Comparison of ENCODE assay signal across 8 cellular contexts in genomic region chr6:111874030-111874425, GRCh38. TPM values are rescaled to one million over a fixed set of nuclear protein-coding genes. Genes with fewer than 3 reads are reported as not detected.
A peak's percentile ranks its signal among the peaks of the same experiment; 100 is the strongest.
DNase-seq lines count a peak whose midpoint lies in the region; ATAC-seq and TF ChIP-seq lines count a peak whose summit lies in the region.

No MANE protein-coding gene starts in this region.

- no peaks in the 10 kb centered on the region for H3K36me3 Mint-ChIP-seq in osteocyte (ENCODE audit: unreplicated experiment)

- H3K4me3 Mint-ChIP-seq in osteocyte (ENCODE audit: unreplicated experiment) = peak overlapping the region; percentile 94

- peak overlapping the region; percentile 90 for H3K27ac ChIP-seq in effector memory CD4-positive, alpha-beta T cell (ENCODE audit: insufficient read depth, low read length, poor library complexity, severe bottlenecking)

- no peaks in the 10 kb centered on the region for H3K9me3 ChIP-seq in effector memory CD4-positive, alpha-beta T cell (ENCODE audit: control insufficient read depth, low read length)

- no peak for TF ChIP-seq CTCF in osteocyte (IDR thresholded peaks at IDR 0.05)

- H3K27me3 Mint-ChIP-seq in osteocyte (ENCODE audit: unreplicated experiment) = no peaks in the 10 kb centered on the region

- H3K27me3 ChIP-seq in effector memory CD4-positive, alpha-beta T cell (replicated peaks; ENCODE audit: control insufficient read depth, insufficient read depth, low read length, poor library complexity, severe bottlenecking) = no peaks in the 10 kb centered on the region

- H3K4me3 ChIP-seq in effector memory CD4-positive, alpha-beta T cell (ENCODE audit: insufficient read depth, low read depth, low read length, poor library complexity, severe bottlenecking) = peak overlapping the region; percentile 99

- H3K4me1 Mint-ChIP-seq in osteocyte (ENCODE audit: unreplicated experiment) = peaks cover 33% of the 10 kb centered on the region

- no peaks in the 10 kb centered on the region for H3K36me3 ChIP-seq in effector memory CD4-positive, alpha-beta T cell (ENCODE audit: control insufficient read depth, insufficient read depth, low read length)

- H3K9me3 Mint-ChIP-seq in osteocyte (ENCODE audit: unreplicated experiment) = no peaks in the 10 kb centered on the region

- no peak for ATAC-seq in HG03354 (IDR thresholded peaks at IDR 0.05; ENCODE audit: poor library complexity, severe bottlenecking, unreplicated experiment)

- DNase-seq in activated gamma-delta T cell treated with Interleukin-2 at 50 U/mL for 16 hours = peak; percentile 44
- no peak for DNase-seq in activated gamma-delta T cell (lab: John Stamatoyannopoulos, UW)
- peak; percentile 76 to 81 for DNase-seq in activated CD4-positive, alpha-beta T cell treated with anti-CD3 and anti-CD28 coated beads for 4 hours
- DNase-seq in effector memory CD4-positive, alpha-beta T cell = peak in 2 of 3 donors; percentile 49
- no peak for DNase-seq in osteocyte (ENCODE audit: extremely low spot score, unreplicated experiment)
- no peak for DNase-seq in cerebellar nuclear complex (lab: John Stamatoyannopoulos, UW)
- no peak for DNase-seq in NCI-H1436 treated with DMSO at 0.1 percent for 48 hours (lab: John Stamatoyannopoulos, UW)

- H3K4me1 ChIP-seq in effector memory CD4-positive, alpha-beta T cell (ENCODE audit: control insufficient read depth, insufficient read depth, low read length, poor library complexity, severe bottlenecking) = peaks cover 24% of the 10 kb centered on the region

- H3K27ac Mint-ChIP-seq in osteocyte (ENCODE audit: unreplicated experiment) = peak overlapping the region; percentile 91

RNA-seq across cellular contexts. Expression of gene FYN, which starts 0.8 kb away (rescaled TPM):
- total RNA-seq in osteocyte = 121 and 142 TPM in 2 replicates

Comparison
In these comparisons a context has a peak if more than half of its experiments do, and no peak if none do; other contexts are left out.
1. DNase-seq: peak in activated gamma-delta T cell treated with Interleukin-2 at 50 U/mL for 16 hours (single experiment), activated CD4-positive, alpha-beta T cell treated with anti-CD3 and anti-CD28 coated beads for 4 hours (2 of 2) and effector memory CD4-positive, alpha-beta T cell (2 of 3); none in activated gamma-delta T cell (single experiment), osteocyte (single experiment), cerebellar nuclear complex (0 of 2) and NCI-H1436 treated with DMSO at 0.1 percent for 48 hours (single experiment).